ENCODE assay signal across 26 cellular contexts in genomic region chr10:43210556-43210955, GRCh38. TPM values are rescaled to one million over a fixed set of nuclear protein-coding genes. Genes with fewer than 3 reads are reported as not detected.
DNase-seq lines count a peak whose midpoint lies in the region; ATAC-seq and TF ChIP-seq lines count a peak whose summit lies in the region.
"Had no signal": no experiment of that assay in that cellular context is flagged by ENCODE, and none has a peak within 500 bp of the region (broad histone marks: within the 10 kb centered on the region; RNA-seq: fewer than 3 reads in every experiment).

No MANE protein-coding gene starts in this region.

- DNase-seq in 8988T: peak; percentile 16
- peak; percentile 67 for DNase-seq in chondrocyte (ENCODE audit: low spot score)
- peak in 2 of 3 donors; percentile 14 to 19 for DNase-seq in mucosa of descending colon
- no peak for DNase-seq in HFFc6
- no peak for DNase-seq in MV-4-11 (lab: John Stamatoyannopoulos, UW)
- DNase-seq: activated CD4-positive, alpha-beta T cell treated with anti-CD3 and anti-CD28 coated beads, Interleukin-2, amount 50 U/mL, for 48 hours; activated T-cell treated with anti-CD3 and anti-CD28 coated beads, Interleukin-2, amount 50 U/mL, for 48 hours; COR-L47; H9; immature natural killer cell; naive B cell; NCI-H1048; NCI-H1930; NCI-H345; PC-9; transverse colon had no signal

- H3K27me3 Mint-ChIP-seq in chondrocyte (ENCODE audit: low read depth) (no peaks in the 10 kb centered on the region), HFFc6 (ENCODE audit: insufficient read depth) (peaks cover 14% of the 10 kb centered on the region)
- H3K27me3 Mint-ChIP-seq: activated naive CD8-positive, alpha-beta T cell treated with anti-CD3 and anti-CD28 coated beads, Interleukin-2, amount 10 ng/mL, durations not matched to agents 7 days and 5 days; stimulated activated naive CD8-positive, alpha-beta T cell treated with anti-CD3 and anti-CD28 coated beads, Interleukin-15, Interleukin-2, amounts not matched to agents 100 ng/mL and 50 ng/mL, for 24 hours had no signal

- H4K20me1 ChIP-seq in BLaER1: no peaks in the 10 kb centered on the region

- H3K4me3 ChIP-seq in BLaER1 (no peak overlapping the region), mucosa of descending colon (no peak overlapping the region)
- H3K4me3 ChIP-seq: coronary artery, PC-9, SJSA1, transverse colon had no signal

- H3K9ac ChIP-seq in BLaER1: 0 out of 2 replicates have a peak overlapping the region, but pooled peaks have one; percentile 33

- H3K4me3 Mint-ChIP-seq in chondrocyte (ENCODE audit: unreplicated experiment) (no peak overlapping the region), HFFc6 (no peak overlapping the region)
- H3K4me3 Mint-ChIP-seq: activated naive CD8-positive, alpha-beta T cell treated with anti-CD3 and anti-CD28 coated beads, Interleukin-2, amount 10 ng/mL, durations not matched to agents 7 days and 5 days; H9; immature natural killer cell; memory B cell; naive B cell; stimulated activated naive CD8-positive, alpha-beta T cell treated with anti-CD3 and anti-CD28 coated beads, Interleukin-15, Interleukin-2, amounts not matched to agents 100 ng/mL and 50 ng/mL, for 24 hours; T-helper 1 cell treated with Interleukin-12 subunit alpha and Interleukin-12 subunit beta and Interleukin-4 antibody, amounts not matched to agents 30 μg/mL and 1 μg/mL, for 36 hours had no signal

- no peaks in the 10 kb centered on the region for H3K9me3 ChIP-seq in BLaER1
- no peaks in the 10 kb centered on the region for H3K9me3 ChIP-seq in mucosa of descending colon
- H3K9me3 ChIP-seq: SJSA1, transverse colon had no signal

- ATAC-seq in mucosa of descending colon: no peak
- ATAC-seq in GM18870 (IDR thresholded peaks at IDR 0.05; ENCODE audit: unreplicated experiment): no peak

- no peak overlapping the region for H3K27ac Mint-ChIP-seq in chondrocyte (ENCODE audit: unreplicated experiment)
- no peak overlapping the region for H3K27ac Mint-ChIP-seq in HFFc6
- H3K27ac Mint-ChIP-seq: activated naive CD8-positive, alpha-beta T cell treated with anti-CD3 and anti-CD28 coated beads, Interleukin-2, amount 10 ng/mL, durations not matched to agents 7 days and 5 days; immature natural killer cell; memory B cell; stimulated activated naive CD8-positive, alpha-beta T cell treated with anti-CD3 and anti-CD28 coated beads, Interleukin-15, Interleukin-2, amounts not matched to agents 100 ng/mL and 50 ng/mL, for 24 hours; T-helper 1 cell treated with Interleukin-12 subunit alpha and Interleukin-12 subunit beta and Interleukin-4 antibody, amounts not matched to agents 30 μg/mL and 1 μg/mL, for 36 hours had no signal

- peak overlapping the region; percentile 55; the same call in 1 of the 2 replicates for H3K27ac ChIP-seq in BLaER1
- H3K27ac ChIP-seq: coronary artery, PC-9, SJSA1, transverse colon had no signal

- peaks cover 5% of the 10 kb centered on the region for H3K4me1 Mint-ChIP-seq in chondrocyte (ENCODE audit: low read depth)
- peaks cover 6% of the 10 kb centered on the region; the same call in 1 of the 2 replicates for H3K4me1 Mint-ChIP-seq in HFFc6 (ENCODE audit: low read depth)
- H3K4me1 Mint-ChIP-seq: activated naive CD8-positive, alpha-beta T cell treated with anti-CD3 and anti-CD28 coated beads, Interleukin-2, amount 10 ng/mL, durations not matched to agents 7 days and 5 days; immature natural killer cell; memory B cell; naive B cell had no signal

- H3K36me3 ChIP-seq in BLaER1: no peaks in the 10 kb centered on the region
- no peaks in the 10 kb centered on the region for H3K36me3 ChIP-seq in mucosa of descending colon (ENCODE audit: low read depth)
- H3K36me3 ChIP-seq: SJSA1, transverse colon had no signal

- no peaks in the 10 kb centered on the region for H3K27me3 ChIP-seq in BLaER1
- H3K27me3 ChIP-seq: SJSA1, transverse colon had no signal

- TF ChIP-seq CTCF in chondrocyte (IDR thresholded peaks at IDR 0.05): no peak
- TF ChIP-seq CTCF in mucosa of descending colon (IDR thresholded peaks at IDR 0.05): no peak
- no peak for TF ChIP-seq CTCF in HFFc6 (IDR thresholded peaks at IDR 0.05)

- intact Hi-C loops in mucosa of descending colon (cut with DNase I, micrococcal nuclease): no loop called here

- H3K36me3 Mint-ChIP-seq in chondrocyte (ENCODE audit: low read depth) (no peaks in the 10 kb centered on the region), HFFc6 (ENCODE audit: low read depth) (no peaks in the 10 kb centered on the region)
- H3K36me3 Mint-ChIP-seq: activated naive CD8-positive, alpha-beta T cell treated with anti-CD3 and anti-CD28 coated beads, Interleukin-2, amount 10 ng/mL, durations not matched to agents 7 days and 5 days; immature natural killer cell; memory B cell; naive B cell had no signal

- H3K9me3 Mint-ChIP-seq in chondrocyte (ENCODE audit: low read depth) (no peaks in the 10 kb centered on the region), HFFc6 (no peaks in the 10 kb centered on the region)
- H3K9me3 Mint-ChIP-seq: activated naive CD8-positive, alpha-beta T cell treated with anti-CD3 and anti-CD28 coated beads, Interleukin-2, amount 10 ng/mL, durations not matched to agents 7 days and 5 days; H9; immature natural killer cell; memory B cell; naive B cell; stimulated activated naive CD8-positive, alpha-beta T cell treated with anti-CD3 and anti-CD28 coated beads, Interleukin-15, Interleukin-2, amounts not matched to agents 100 ng/mL and 50 ng/mL, for 24 hours; T-helper 1 cell treated with Interleukin-12 subunit alpha and Interleukin-12 subunit beta and Interleukin-4 antibody, amounts not matched to agents 30 μg/mL and 1 μg/mL, for 36 hours had no signal

- H3K4me1 ChIP-seq in BLaER1: peaks cover 68% of the 10 kb centered on the region
- no peaks in the 10 kb centered on the region for H3K4me1 ChIP-seq in mucosa of descending colon (ENCODE audit: low read depth)
- H3K4me1 ChIP-seq: SJSA1, transverse colon had no signal

- H3K4me2 ChIP-seq in BLaER1: peak overlapping the region; percentile 58
- H3K4me2 ChIP-seq: PC-9 had no signal

RNA-seq across cellular contexts. Expression of gene RASGEF1A, which starts 56.3 kb away (rescaled TPM):
- 0.05 to 0.18 TPM in 2 of 3 replicates, not detected in the other for total RNA-seq in chondrocyte
- total RNA-seq in mucosa of descending colon: 1 to 10 TPM in 1 of 3 donors, under 1 TPM in 2; 0.43 to 1.2 (median 0.58) TPM
- not detected for total RNA-seq in HFFc6 (2021; fragmentation: NEBNext Ultra II Directional; extraction: Animal tissue kit (Norgen Biotek cat#: 25700))
- total RNA-seq: HT-29, osteocyte, SJSA1 had no signal

Comparison
In these comparisons a context has a peak if more than half of its experiments do, and no peak if none do; other contexts are left out.
1. DNase-seq: peak in 8988T (single experiment), chondrocyte (single experiment) and mucosa of descending colon (2 of 3); none in HFFc6 (single experiment) and MV-4-11 (single experiment).